ENCODE assay signal across 18 cellular contexts in genomic region chr10:5619366-5620211, GRCh38. TPM values are rescaled to one million over a fixed set of nuclear protein-coding genes. Genes with fewer than 3 reads are reported as not detected.
DNase-seq lines count a peak whose midpoint lies in the region; ATAC-seq, FAIRE-seq and TF ChIP-seq lines count a peak whose summit lies in the region.
"Had no signal": no experiment of that assay in that cellular context is flagged by ENCODE, and none has a peak within 500 bp of the region (broad histone marks: within the 10 kb centered on the region; RNA-seq: fewer than 3 reads in every experiment).

No MANE protein-coding gene starts in this region.

- no peaks in the 10 kb centered on the region for H3K36me3 Mint-ChIP-seq in astrocyte (ENCODE audit: low read depth, unreplicated experiment)
- no peaks in the 10 kb centered on the region for H3K36me3 Mint-ChIP-seq in activated CD8-positive, alpha-beta memory T cell treated with anti-CD3 and anti-CD28 coated beads, Interleukin-2, amount 10 ng/mL, durations not matched to agents 7 days and 5 days

- ATAC-seq in sciatic nerve, result peak; percentile 76
- ATAC-seq in activated CD8-positive, alpha-beta memory T cell treated with anti-CD3 and anti-CD28 coated beads, Interleukin-2, amount 10 ng/mL, durations not matched to agents 7 days and 5 days, result no peak

- DNase-seq in GM03348 (ENCODE audit: low spot score), result peak; percentile 31
- DNase-seq in astrocyte (ENCODE audit: low read depth), result peak; percentile 61
- DNase-seq in glomerular visceral epithelial cell (ENCODE audit: extremely low spot score), result peak; percentile 18
- peak; percentile 80 for DNase-seq in sciatic nerve (ENCODE audit: low spot score)
- no peak for DNase-seq in activated CD8-positive, alpha-beta memory T cell treated with anti-CD3 and anti-CD28 coated beads, Interleukin-2, amount 10 ng/mL, durations not matched to agents 7 days and 5 days
- DNase-seq in GM20000 (ENCODE audit: low spot score), result no peak
- no peak for DNase-seq in NK-92 (lab: John Stamatoyannopoulos, UW; ENCODE audit: unreplicated experiment)
- no peak for DNase-seq in NCI-H526 (lab: John Stamatoyannopoulos, UW)
- DNase-seq: activated effector memory CD4-positive, alpha-beta T cell treated with anti-CD3 and anti-CD28 coated beads, Interleukin-2, amount 50 U/mL, for 16 hours; DMS153; H9; hippocampal formation; small intestine; WERI-Rb-1 had no signal

- no peaks in the 10 kb centered on the region for H3K27me3 ChIP-seq in astrocyte (ENCODE audit: insufficient read depth, low read length)
- H3K27me3 ChIP-seq: neutrophil had no signal

- H3K9me3 ChIP-seq in astrocyte (ENCODE audit: insufficient read depth, low read depth, low read length), result no peaks in the 10 kb centered on the region
- H3K9me3 ChIP-seq: neutrophil had no signal

- H2AFZ ChIP-seq in astrocyte (ENCODE audit: low read depth, low read length), result peak overlapping the region; percentile 73

- no peak overlapping the region for H3K27ac Mint-ChIP-seq in astrocyte (ENCODE audit: unreplicated experiment)
- H3K27ac Mint-ChIP-seq in activated CD8-positive, alpha-beta memory T cell treated with anti-CD3 and anti-CD28 coated beads, Interleukin-2, amount 10 ng/mL, durations not matched to agents 7 days and 5 days, result no peak overlapping the region
- H3K27ac Mint-ChIP-seq: stimulated activated naive CD8-positive, alpha-beta T cell treated with anti-CD3 and anti-CD28 coated beads, Interleukin-15, Interleukin-2, amounts not matched to agents 100 ng/mL and 50 ng/mL, for 24 hours had no signal

- no peaks in the 10 kb centered on the region for H3K79me2 ChIP-seq in astrocyte (ENCODE audit: insufficient read depth, low read length)

- peak overlapping the region; percentile 31 for H3K4me2 ChIP-seq in astrocyte (ENCODE audit: low read length)

- H3K9ac ChIP-seq in astrocyte (ENCODE audit: low read length), result no peak overlapping the region

- TF ChIP-seq CTCF in astrocyte (IDR thresholded peaks at IDR 0.05; ENCODE audit: insufficient read depth, low read depth, low read length) (no peak), GM20000 (IDR thresholded peaks at IDR 0.05; ENCODE audit: extremely low read depth, missing control alignments) (no peak)

- CTCF ChIA-PET in activated CD8-positive, alpha-beta memory T cell treated with anti-CD3 and anti-CD28 coated beads, Interleukin-2, amount 10 ng/mL, durations not matched to agents 7 days and 5 days (lab: Charles Lee), result interaction anchor here (3.2 to 4.1 kb wide), 2 partner anchors 11 to 185 kb away, joined by 15 to 47 read pairs; no protein-coding TSS in a partner anchor

- H3K4me1 Mint-ChIP-seq in astrocyte (ENCODE audit: low read depth, unreplicated experiment), result peaks cover 12% of the 10 kb centered on the region
- H3K4me1 Mint-ChIP-seq in activated CD8-positive, alpha-beta memory T cell treated with anti-CD3 and anti-CD28 coated beads, Interleukin-2, amount 10 ng/mL, durations not matched to agents 7 days and 5 days, result peaks cover 5% of the 10 kb centered on the region

- no peak for FAIRE-seq in astrocyte (lab: Jason Lieb, UNC)
- FAIRE-seq: bronchial epithelial cell, endometrium, small intestine had no signal

- intact Hi-C loops in sciatic nerve (cut with DNase I), result loop anchor here (5.0 kb wide), 1 partner anchor 172 kb away; no protein-coding TSS in a partner anchor

- H3K27ac ChIP-seq in astrocyte (ENCODE audit: low read depth, low read length), result no peak overlapping the region
- H3K27ac ChIP-seq: neutrophil, WERI-Rb-1 had no signal

- no peaks in the 10 kb centered on the region for H4K20me1 ChIP-seq in astrocyte (ENCODE audit: insufficient read depth, low read length)

- peaks cover 7% of the 10 kb centered on the region for H3K4me1 ChIP-seq in astrocyte (ENCODE audit: insufficient read depth, low read length)

- no peak overlapping the region for H3K4me3 Mint-ChIP-seq in astrocyte (ENCODE audit: unreplicated experiment)
- no peak overlapping the region for H3K4me3 Mint-ChIP-seq in activated CD8-positive, alpha-beta memory T cell treated with anti-CD3 and anti-CD28 coated beads, Interleukin-2, amount 10 ng/mL, durations not matched to agents 7 days and 5 days
- H3K4me3 Mint-ChIP-seq: H9; stimulated activated naive CD8-positive, alpha-beta T cell treated with anti-CD3 and anti-CD28 coated beads, Interleukin-15, Interleukin-2, amounts not matched to agents 100 ng/mL and 50 ng/mL, for 24 hours had no signal

- no peaks in the 10 kb centered on the region for H3K9me3 Mint-ChIP-seq in astrocyte (ENCODE audit: unreplicated experiment)
- H3K9me3 Mint-ChIP-seq in activated CD8-positive, alpha-beta memory T cell treated with anti-CD3 and anti-CD28 coated beads, Interleukin-2, amount 10 ng/mL, durations not matched to agents 7 days and 5 days (ENCODE audit: low read depth), result no peaks in the 10 kb centered on the region
- H3K9me3 Mint-ChIP-seq: H9; stimulated activated naive CD8-positive, alpha-beta T cell treated with anti-CD3 and anti-CD28 coated beads, Interleukin-15, Interleukin-2, amounts not matched to agents 100 ng/mL and 50 ng/mL, for 24 hours had no signal

- no peaks in the 10 kb centered on the region for H3K36me3 ChIP-seq in astrocyte (ENCODE audit: insufficient read depth, low read length)
- H3K36me3 ChIP-seq: neutrophil, WERI-Rb-1 had no signal

- peaks cover 5% of the 10 kb centered on the region for H3K27me3 Mint-ChIP-seq in astrocyte (ENCODE audit: low read depth, unreplicated experiment)
- peaks cover 6% of the 10 kb centered on the region for H3K27me3 Mint-ChIP-seq in activated CD8-positive, alpha-beta memory T cell treated with anti-CD3 and anti-CD28 coated beads, Interleukin-2, amount 10 ng/mL, durations not matched to agents 7 days and 5 days
- H3K27me3 Mint-ChIP-seq: stimulated activated naive CD8-positive, alpha-beta T cell treated with anti-CD3 and anti-CD28 coated beads, Interleukin-15, Interleukin-2, amounts not matched to agents 100 ng/mL and 50 ng/mL, for 24 hours had no signal

- H3K4me3 ChIP-seq in astrocyte (ENCODE audit: insufficient read depth, low read depth, low read length), result no peak overlapping the region

RNA-seq across cellular contexts. Expression of gene ASB13, which starts 46.8 kb away (rescaled TPM):
- total RNA-seq in astrocyte (4.7 and 4.8 TPM in 2 replicates), sciatic nerve (18.9 TPM)
- total RNA-seq in activated CD8-positive, alpha-beta memory T cell treated with anti-CD3 and anti-CD28 coated beads, Interleukin-2, amount 10 ng/mL, durations not matched to agents 7 days and 5 days, result 1 to 10 TPM; 4.4 to 8.0 TPM

Comparison
In these comparisons a context has a peak if more than half of its experiments do, and no peak if none do; other contexts are left out.
1. DNase-seq: peak in GM03348 (single experiment), astrocyte (single experiment), glomerular visceral epithelial cell (single experiment) and sciatic nerve (single experiment); none in activated CD8-positive, alpha-beta memory T cell treated with anti-CD3 and anti-CD28 coated beads, Interleukin-2, amount 10 ng/mL, durations not matched to agents 7 days and 5 days (single experiment), GM20000 (single experiment), NK-92 (single experiment) and NCI-H526 (0 of 2).